In the genomic region with DNA sequence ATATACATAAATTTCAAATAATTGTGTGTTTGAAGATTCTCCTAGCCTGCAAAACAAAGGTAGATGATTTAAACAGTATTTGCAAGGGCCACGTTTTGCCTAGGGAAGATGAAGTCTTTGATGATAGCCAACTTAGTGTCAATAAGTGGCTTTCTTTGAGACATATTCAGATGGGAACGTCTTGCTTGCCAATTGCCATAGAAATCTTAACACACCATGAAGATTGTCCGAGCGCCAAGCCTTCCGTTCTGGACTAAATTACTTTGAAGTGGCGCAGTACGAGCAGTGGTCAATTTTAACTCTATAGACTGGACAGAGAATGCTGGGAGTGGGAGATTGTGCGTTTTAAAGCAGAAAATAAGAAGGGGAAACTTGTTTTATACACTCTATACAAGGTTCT, we compare ENCODE assay signal across 16 cellular contexts. TPM values are rescaled to one million over a fixed set of nuclear protein-coding genes. Genes with fewer than 3 reads are reported as not detected.
A peak's percentile ranks its signal among the peaks of the same experiment; 100 is the strongest.
DNase-seq lines count a peak whose midpoint lies in the region; ATAC-seq and TF ChIP-seq lines count a peak whose summit lies in the region.
"Had no signal": no experiment of that assay in that cellular context is flagged by ENCODE, and none has a peak within 500 bp of the region (broad histone marks: within the 10 kb centered on the region; RNA-seq: fewer than 3 reads in every experiment).

No MANE protein-coding gene starts in this region.

- H3K4me3 Mint-ChIP-seq in brain = peak overlapping the region; percentile 27 to 63 (median 53)
- no peak overlapping the region for H3K4me3 Mint-ChIP-seq in CD8-positive, alpha-beta T cell
- H3K4me3 Mint-ChIP-seq: CD8-positive, alpha-beta memory T cell; HFFc6 had no signal

- H3K4me1 ChIP-seq in CD8-positive, alpha-beta T cell (ENCODE audit: insufficient read depth, low read length) = peaks cover 38% of the 10 kb centered on the region
- H3K4me1 ChIP-seq: BLaER1 had no signal

- no peak overlapping the region for H3K27ac ChIP-seq in CD8-positive, alpha-beta T cell (ENCODE audit: low read depth, low read length)
- H3K27ac ChIP-seq: BLaER1, SJSA1 had no signal

- CTCF ChIA-PET in CD8-positive, alpha-beta T cell (lab: Charles Lee) = no interaction called here

- peaks cover 69% of the 10 kb centered on the region for H3K27me3 Mint-ChIP-seq in brain
- H3K27me3 Mint-ChIP-seq in CD8-positive, alpha-beta T cell (ENCODE audit: low read depth) = peaks cover 82% of the 10 kb centered on the region

- H3K4me1 Mint-ChIP-seq in brain = peaks cover 76% of the 10 kb centered on the region
- peaks cover 28% of the 10 kb centered on the region for H3K4me1 Mint-ChIP-seq in CD8-positive, alpha-beta T cell (ENCODE audit: low read depth)

- H3K27me3 ChIP-seq in CD8-positive, alpha-beta T cell (ENCODE audit: insufficient read depth, low read length) = peaks cover 56% of the 10 kb centered on the region

- no peaks in the 10 kb centered on the region for H3K36me3 ChIP-seq in CD8-positive, alpha-beta T cell (ENCODE audit: insufficient read depth, low read length)
- H3K36me3 ChIP-seq: BLaER1, SJSA1 had no signal

- H3K36me3 Mint-ChIP-seq in brain = no peaks in the 10 kb centered on the region
- H3K36me3 Mint-ChIP-seq in CD8-positive, alpha-beta T cell = no peaks in the 10 kb centered on the region
- H3K36me3 Mint-ChIP-seq: CD8-positive, alpha-beta memory T cell had no signal

- intact Hi-C loops in CD8-positive, alpha-beta T cell (cut with DNase I, micrococcal nuclease) = loop anchor here (5.0 kb wide), 1 partner anchor 36 kb away; no protein-coding TSS in a partner anchor

- no peaks in the 10 kb centered on the region for H3K9me3 Mint-ChIP-seq in brain
- no peaks in the 10 kb centered on the region for H3K9me3 Mint-ChIP-seq in CD8-positive, alpha-beta T cell
- H3K9me3 Mint-ChIP-seq: HFFc6 had no signal

- DNase-seq in DMS79 treated with DMSO at 0.1 percent for 48 hours (lab: John Stamatoyannopoulos, UW) = peak; percentile 86
- DNase-seq in LNCaP clone FGC (ENCODE audit: low read depth) = no peak
- peak; percentile 40 for DNase-seq in retina
- no peak for DNase-seq in CD8-positive, alpha-beta T cell
- DNase-seq: CD8-positive, alpha-beta memory T cell; HFFc6; KG1; NCI-H1048; NCI-H446; PC-3; SW 1271 had no signal

- no peaks in the 10 kb centered on the region for H3K9me3 ChIP-seq in CD8-positive, alpha-beta T cell (ENCODE audit: low read length)

- TF ChIP-seq CTCF in LNCaP clone FGC (IDR thresholded peaks at IDR 0.05; ENCODE audit: control insufficient read depth, extremely low read depth, insufficient read depth) (no peak), brain (conservative IDR thresholded peaks at IDR 0.05) (no peak)
- no peak for TF ChIP-seq CTCF in CD8-positive, alpha-beta T cell (IDR thresholded peaks at IDR 0.05)

- peak overlapping the region; percentile 51 to 87 (median 68) for H3K27ac Mint-ChIP-seq in brain
- no peak overlapping the region for H3K27ac Mint-ChIP-seq in CD8-positive, alpha-beta T cell
- H3K27ac Mint-ChIP-seq: CD8-positive, alpha-beta memory T cell; HFFc6 had no signal

- POLR2A ChIA-PET in CD8-positive, alpha-beta T cell (lab: Charles Lee) = no interaction called here

- 0 out of 2 replicates have a peak overlapping the region, but pooled peaks have one; percentile 5 for H3K4me3 ChIP-seq in LNCaP clone FGC (ENCODE audit: low read depth, low read length)
- no peak overlapping the region for H3K4me3 ChIP-seq in CD8-positive, alpha-beta T cell (ENCODE audit: low read depth, low read length)
- H3K4me3 ChIP-seq: BLaER1, SJSA1 had no signal

- ATAC-seq in HG03571 (IDR thresholded peaks at IDR 0.05; ENCODE audit: unreplicated experiment) (no peak), GM21526 (IDR thresholded peaks at IDR 0.05; ENCODE audit: low FRiP score, unreplicated experiment) (no peak)
- ATAC-seq in CD8-positive, alpha-beta T cell = no peak
- ATAC-seq: PC-3 had no signal

RNA-seq across cellular contexts. Expression of a gene that starts 9.9 kb away (rescaled TPM):
- polyA plus RNA-seq in brain (ENCODE audit: insufficient read depth, low read depth, low replicate concordance) = 49.1 TPM
- not detected for total RNA-seq in CD8-positive, alpha-beta T cell
- total RNA-seq: CD8-positive, alpha-beta memory T cell; HFFc6; PC-3; SJSA1 had no signal
- polyA plus RNA-seq: CD8-positive, alpha-beta memory T cell had no signal

RNA-seq across cellular contexts. Expression of a gene that starts 19.9 kb away (rescaled TPM):
- polyA plus RNA-seq in brain (ENCODE audit: insufficient read depth, low read depth, low replicate concordance) = 300 TPM
- not detected for total RNA-seq in CD8-positive, alpha-beta T cell
- total RNA-seq: CD8-positive, alpha-beta memory T cell; PC-3 had no signal
- polyA plus RNA-seq: CD8-positive, alpha-beta memory T cell had no signal

Comparison
In these comparisons a context has a peak if more than half of its experiments do, and no peak if none do; other contexts are left out.
1. DNase-seq: peak in DMS79 treated with DMSO at 0.1 percent for 48 hours (single experiment) and retina (single experiment); none in LNCaP clone FGC (single experiment) and CD8-positive, alpha-beta T cell (0 of 7).